30 cellular contexts compared by ENCODE assay signal in the genomic region with DNA sequence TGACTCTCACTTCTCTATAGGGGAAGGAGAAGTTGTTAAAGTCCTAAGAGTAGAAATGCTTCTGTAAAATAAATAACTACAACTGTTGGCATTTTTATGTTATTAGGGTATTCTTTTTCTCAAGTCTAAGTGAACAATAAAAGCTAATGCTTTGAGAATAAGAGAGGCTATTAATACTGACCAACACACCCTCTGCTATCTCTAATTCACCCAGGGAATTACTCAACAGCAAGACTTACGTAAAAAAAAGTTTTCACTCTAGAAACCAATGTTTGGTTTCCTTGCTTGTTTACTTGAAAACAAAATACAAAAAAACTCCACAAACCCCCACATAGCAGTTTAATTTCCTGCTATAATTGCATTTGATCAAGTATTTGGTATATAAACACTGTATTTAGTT.
"Had no signal": no experiment of that assay in that cellular context is flagged by ENCODE, and none has a peak within 500 bp of the region (broad histone marks: within the 10 kb centered on the region; RNA-seq: fewer than 3 reads in every experiment).

No MANE protein-coding gene starts in this region.

- DNase-seq: hippocampal formation; immature natural killer cell; kidney; left colon; left lung; lower lobe of right lung; mammary epithelial cell; mesenchymal stem cell; naive thymus-derived CD8-positive, alpha-beta T cell; occipital lobe; right cardiac atrium; sigmoid colon; stimulated activated CD4-positive, alpha-beta T cell treated with anti-CD3 and anti-CD28 coated beads, Interleukin-1b, Interleukin-23, amount 100 ng/mL, for 48 hours; stimulated activated CD4-positive, alpha-beta T cell treated with anti-CD3 and anti-CD28 coated beads, Interleukin-2, amount 100 ng/mL, for 48 hours; stimulated activated CD4-positive, alpha-beta T cell treated with anti-CD3 and anti-CD28 coated beads, Interleukin-4, amount 100 ng/mL, for 4 hours; stimulated activated CD8-positive, alpha-beta memory T cell treated with anti-CD3 and anti-CD28 coated beads, Interleukin-4, amount 100 ng/mL, for 48 hours; stimulated activated naive CD4-positive, alpha-beta T cell treated with Interleukin-2 at 50 U/mL for 16 hours; stimulated activated naive CD8-positive, alpha-beta T cell treated with anti-CD3 and anti-CD28 coated beads, Interleukin-15, amount 100 ng/mL, for 72 hours; substantia nigra; testis; thyroid gland; transverse colon; upper lobe of left lung had no signal

- H3K4me1 Mint-ChIP-seq: immature natural killer cell; stimulated activated memory B cell treated with anti-CD40 and anti-IgM and Interleukin-4, amounts not matched to agents 10 μg/mL and 1 μg/mL and 100 μg/mL, for 72 hours; stimulated activated naive CD8-positive, alpha-beta T cell treated with anti-CD3 and anti-CD28 coated beads, Interleukin-15, amount 100 ng/mL, for 72 hours had no signal

- H3K9me3 Mint-ChIP-seq: naive thymus-derived CD8-positive, alpha-beta T cell; nephron; stimulated activated memory B cell treated with anti-CD40 and anti-IgM and Interleukin-4, amounts not matched to agents 10 μg/mL and 1 μg/mL and 100 μg/mL, for 72 hours; stimulated activated naive CD8-positive, alpha-beta T cell treated with anti-CD3 and anti-CD28 coated beads, Interleukin-15, amount 100 ng/mL, for 72 hours had no signal

- H3K4me3 Mint-ChIP-seq: immature natural killer cell; naive thymus-derived CD8-positive, alpha-beta T cell; nephron; neural crest cell; stimulated activated memory B cell treated with anti-CD40 and anti-IgM and Interleukin-4, amounts not matched to agents 10 μg/mL and 1 μg/mL and 100 μg/mL, for 72 hours; stimulated activated naive CD8-positive, alpha-beta T cell treated with anti-CD3 and anti-CD28 coated beads, Interleukin-15, amount 100 ng/mL, for 72 hours had no signal

- H3K36me3 Mint-ChIP-seq: immature natural killer cell; naive thymus-derived CD8-positive, alpha-beta T cell; stimulated activated memory B cell treated with anti-CD40 and anti-IgM and Interleukin-4, amounts not matched to agents 10 μg/mL and 1 μg/mL and 100 μg/mL, for 72 hours had no signal

- ATAC-seq: left colon; left lung; lower lobe of right lung; naive thymus-derived CD8-positive, alpha-beta T cell; right cardiac atrium; stimulated activated memory B cell treated with anti-CD40 and anti-IgM and Interleukin-4, amounts not matched to agents 10 μg/mL and 1 μg/mL and 100 μg/mL, for 72 hours; stimulated activated naive CD8-positive, alpha-beta T cell treated with anti-CD3 and anti-CD28 coated beads, Interleukin-15, amount 100 ng/mL, for 72 hours had no signal

- H3K4me2 ChIP-seq: smooth muscle cell had no signal

- H3K4me3 ChIP-seq: left lung, lower lobe of right lung, sigmoid colon, smooth muscle cell, testis, thyroid gland, transverse colon, upper lobe of left lung, vagina had no signal

- H3K27ac ChIP-seq: left lung, lower lobe of right lung, neutrophil, sigmoid colon, testis, thyroid gland, transverse colon, upper lobe of left lung, vagina had no signal

- H3K36me3 ChIP-seq: left lung, lower lobe of right lung, neutrophil, sigmoid colon, thyroid gland, transverse colon, upper lobe of left lung, vagina had no signal

- H3K27ac Mint-ChIP-seq: immature natural killer cell; naive thymus-derived CD8-positive, alpha-beta T cell; nephron; progenitor cell of endocrine pancreas; stimulated activated memory B cell treated with anti-CD40 and anti-IgM and Interleukin-4, amounts not matched to agents 10 μg/mL and 1 μg/mL and 100 μg/mL, for 72 hours; stimulated activated naive CD8-positive, alpha-beta T cell treated with anti-CD3 and anti-CD28 coated beads, Interleukin-15, amount 100 ng/mL, for 72 hours had no signal

- H3K27me3 ChIP-seq: left lung, sigmoid colon, testis, thyroid gland, transverse colon, upper lobe of left lung, vagina had no signal

- H3K27me3 Mint-ChIP-seq: progenitor cell of endocrine pancreas; stimulated activated memory B cell treated with anti-CD40 and anti-IgM and Interleukin-4, amounts not matched to agents 10 μg/mL and 1 μg/mL and 100 μg/mL, for 72 hours had no signal

- H3K4me1 ChIP-seq: lower lobe of right lung, sigmoid colon, testis, thyroid gland, transverse colon, upper lobe of left lung, vagina had no signal

- H3K9me3 ChIP-seq: left lung, lower lobe of right lung, neutrophil, sigmoid colon, testis, thyroid gland, transverse colon, upper lobe of left lung, vagina had no signal
